In the genomic region with DNA sequence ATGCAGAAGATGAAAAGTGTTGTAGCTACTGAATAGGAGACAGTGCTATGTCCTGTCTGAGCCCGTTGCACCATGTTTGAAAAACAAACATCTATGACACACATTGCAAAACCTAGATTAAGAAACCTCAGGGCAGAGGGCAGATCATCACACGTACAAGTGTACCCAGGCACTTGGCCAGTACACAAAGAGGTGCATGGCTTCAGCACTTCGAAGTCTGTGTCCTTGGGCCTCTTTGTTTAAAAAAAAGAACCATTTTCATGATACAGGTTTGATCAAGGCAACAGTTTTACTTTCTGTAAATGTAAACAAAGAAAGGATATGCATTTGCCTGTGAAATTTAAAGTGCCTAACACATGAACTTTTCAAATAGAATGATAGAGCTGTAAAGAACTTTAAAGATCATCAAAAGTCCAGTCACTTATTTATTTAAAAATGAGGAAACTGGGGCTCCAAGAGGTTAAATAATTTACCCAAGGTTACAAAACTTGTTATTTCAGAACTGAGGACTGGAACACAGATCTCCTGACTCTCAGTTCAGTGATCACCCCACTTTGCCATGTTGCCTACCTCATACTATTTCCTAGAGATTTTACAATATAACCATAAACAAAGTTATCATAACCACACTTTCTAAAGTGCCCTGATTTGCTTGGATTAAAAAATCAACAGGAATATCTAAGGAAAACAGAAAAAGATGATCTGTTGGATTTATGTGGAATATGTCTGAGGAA, we compare ENCODE assay signal across 1 cellular context.
A peak's percentile ranks its signal among the peaks of the same experiment; 100 is the strongest.
TF ChIP-seq lines count a peak whose summit lies in the region.

No MANE protein-coding gene starts in this region.

TF ChIP-seq in liver, 16 proteins besides CTCF, POLR2A, EP300 and RAD21 (continued from another document):
- no peak for TF ChIP-seq REST (IDR thresholded peaks at IDR 0.05)
- TF ChIP-seq FOXA2 (IDR thresholded peaks at IDR 0.05), result peak; percentile 91
- TF ChIP-seq, protein P1, sequence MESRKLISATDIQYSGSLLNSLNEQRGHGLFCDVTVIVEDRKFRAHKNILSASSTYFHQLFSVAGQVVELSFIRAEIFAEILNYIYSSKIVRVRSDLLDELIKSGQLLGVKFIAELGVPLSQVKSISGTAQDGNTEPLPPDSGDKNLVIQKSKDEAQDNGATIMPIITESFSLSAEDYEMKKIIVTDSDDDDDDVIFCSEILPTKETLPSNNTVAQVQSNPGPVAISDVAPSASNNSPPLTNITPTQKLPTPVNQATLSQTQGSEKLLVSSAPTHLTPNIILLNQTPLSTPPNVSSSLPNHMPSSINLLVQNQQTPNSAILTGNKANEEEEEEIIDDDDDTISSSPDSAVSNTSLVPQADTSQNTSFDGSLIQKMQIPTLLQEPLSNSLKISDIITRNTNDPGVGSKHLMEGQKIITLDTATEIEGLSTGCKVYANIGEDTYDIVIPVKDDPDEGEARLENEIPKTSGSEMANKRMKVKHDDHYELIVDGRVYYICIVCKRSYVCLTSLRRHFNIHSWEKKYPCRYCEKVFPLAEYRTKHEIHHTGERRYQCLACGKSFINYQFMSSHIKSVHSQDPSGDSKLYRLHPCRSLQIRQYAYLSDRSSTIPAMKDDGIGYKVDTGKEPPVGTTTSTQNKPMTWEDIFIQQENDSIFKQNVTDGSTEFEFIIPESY (IDR thresholded peaks at IDR 0.05), result peak; percentile 72
- peak; percentile 79 to 92 for TF ChIP-seq JUND (IDR thresholded peaks at IDR 0.05)
- peak in 1 of 2 donors; percentile 41 for TF ChIP-seq EGR1 (IDR thresholded peaks at IDR 0.05; ENCODE audit: low read depth in 2 of 2)
- peak; percentile 60 for TF ChIP-seq YY1 (IDR thresholded peaks at IDR 0.05)
- peak; percentile 86 for TF ChIP-seq MAX (IDR thresholded peaks at IDR 0.05)
TF ChIP-seq in liver: peak in this region for 14.
